ENCODE assay signal across 8 cellular contexts in genomic region chrX:16870861-16871584, GRCh38. TPM values are rescaled to one million over a fixed set of nuclear protein-coding genes. Genes with fewer than 3 reads are reported as not detected.
A peak's percentile ranks its signal among the peaks of the same experiment; 100 is the strongest.
DNase-seq lines count a peak whose midpoint lies in the region; ATAC-seq and TF ChIP-seq lines count a peak whose summit lies in the region.

No MANE protein-coding gene starts in this region.

- TF ChIP-seq POLR2A in IMR-90 (IDR thresholded peaks at IDR 0.05; ENCODE audit: low read depth, low read length) (no peak), esophagus muscularis mucosa (IDR thresholded peaks at IDR 0.05; ENCODE audit: low read depth) (no peak)

- in situ Hi-C loops in IMR-90 (cut with MboI; ENCODE audit: low sequenced_read_pairs), result no loop called here

- no TSS peak for BruUV-seq in IMR-90 (replicated peaks; lab: Mats Ljungman, UMichigan)

- H3K9ac ChIP-seq in IMR-90 (ENCODE audit: low read depth, low read length), result peak overlapping the region; percentile 82

- peak overlapping the region; percentile 70 for H2AK9ac ChIP-seq in IMR-90 (replicated peaks; ENCODE audit: low read depth, low read length, poor library complexity)

- TF ChIP-seq CTCF in 22Rv1 (IDR thresholded peaks at IDR 0.05), result no peak
- no peak for TF ChIP-seq CTCF in IMR-90 (conservative IDR thresholded peaks at IDR 0.05; ENCODE audit: low read depth, low read length)
- no peak for TF ChIP-seq CTCF in esophagus muscularis mucosa (IDR thresholded peaks at IDR 0.05)
- TF ChIP-seq CTCF in GM10266 (IDR thresholded peaks at IDR 0.05; ENCODE audit: control insufficient read depth, insufficient read depth, low read depth, missing control alignments), result no peak

- H3K9me3 Mint-ChIP-seq in natural killer cell treated with Interleukin-12 subunit alpha and Interleukin-12 subunit beta and Interleukin-15 and Interleukin-18, amount 100 ng/mL, for 72 hours, result no peaks in the 10 kb centered on the region

- H3K14ac ChIP-seq in IMR-90 (replicated peaks; ENCODE audit: low read depth, low read length), result peak overlapping the region; percentile 73; the same call in 1 of the 2 replicates

- H3K27ac Mint-ChIP-seq in natural killer cell treated with Interleukin-12 subunit alpha and Interleukin-12 subunit beta and Interleukin-15 and Interleukin-18, amount 100 ng/mL, for 72 hours, result peak overlapping the region; percentile 91 to 98

- peak overlapping the region; percentile 89 to 96 for H4K8ac ChIP-seq in IMR-90 (ENCODE audit: low read depth in 2 of 2, low read length in 2 of 2)

- peak overlapping the region; percentile 92 for H2AFZ ChIP-seq in IMR-90 (replicated peaks; ENCODE audit: low read length, poor library complexity)

- H3K27me3 Mint-ChIP-seq in natural killer cell treated with Interleukin-12 subunit alpha and Interleukin-12 subunit beta and Interleukin-15 and Interleukin-18, amount 100 ng/mL, for 72 hours, result peaks cover 0 to 14% of the 10 kb centered on the region in 2 donors

- ATAC-seq in GM18502 (IDR thresholded peaks at IDR 0.05; ENCODE audit: poor library complexity, unreplicated experiment), result peak; percentile 11
- peak; percentile 0; the same call in 1 of the 2 replicates for ATAC-seq in IMR-90 (ENCODE audit: low read depth)
- no peak for ATAC-seq in natural killer cell treated with Interleukin-12 subunit alpha and Interleukin-12 subunit beta and Interleukin-15 and Interleukin-18, amount 100 ng/mL, for 72 hours

- dilution Hi-C loops in IMR-90 (cut with HindIII; ENCODE audit: low sequenced_read_pairs, unreplicated experiment), result no loop called here

- H4K91ac ChIP-seq in IMR-90 (ENCODE audit: insufficient read depth, low read depth, low read length), result peak overlapping the region; percentile 60

- peak overlapping the region; percentile 85 for H3K4me3 Mint-ChIP-seq in natural killer cell treated with Interleukin-12 subunit alpha and Interleukin-12 subunit beta and Interleukin-15 and Interleukin-18, amount 100 ng/mL, for 72 hours

- peak overlapping the region; percentile 77 for H3K18ac ChIP-seq in IMR-90 (ENCODE audit: low read depth, low read length)

- H2BK5ac ChIP-seq in IMR-90 (ENCODE audit: low read depth, low read length, poor library complexity, severe bottlenecking), result peak overlapping the region; percentile 77

- TF ChIP-seq RAD21 in IMR-90 (IDR thresholded peaks at IDR 0.05; ENCODE audit: low read length), result no peak

- H3K4me1 Mint-ChIP-seq in natural killer cell treated with Interleukin-12 subunit alpha and Interleukin-12 subunit beta and Interleukin-15 and Interleukin-18, amount 100 ng/mL, for 72 hours (ENCODE audit: low read depth in 2 of 2), result peaks cover 17 to 25% of the 10 kb centered on the region in 2 donors

- no peak for DNase-seq in IMR-90
- peak; percentile 45 for DNase-seq in UCSD-AML1 (lab: John Stamatoyannopoulos, UW; ENCODE audit: unreplicated experiment)
- no peak for DNase-seq in esophagus muscularis mucosa (ENCODE audit: extremely low spot score)
- DNase-seq in natural killer cell treated with Interleukin-12 subunit alpha and Interleukin-12 subunit beta and Interleukin-15 and Interleukin-18, amount 100 ng/mL, for 72 hours (ENCODE audit: low spot score), result no peak
- no peak for DNase-seq in GM10266 (ENCODE audit: extremely low spot score)
- DNase-seq in HPDE6-E6E7 (ENCODE audit: extremely low spot score), result no peak

- H3K36me3 Mint-ChIP-seq in natural killer cell treated with Interleukin-12 subunit alpha and Interleukin-12 subunit beta and Interleukin-15 and Interleukin-18, amount 100 ng/mL, for 72 hours, result peaks cover 9% of the 10 kb centered on the region

- CTCF ChIA-PET in IMR-90 (lab: Yijun Ruan, JAX), result interaction anchor here (1.1 kb wide), 1 partner anchor 12 kb away, joined by 6 read pairs; no protein-coding TSS in a partner anchor

- no peak for TF ChIP-seq EP300 in esophagus muscularis mucosa (IDR thresholded peaks at IDR 0.05)

- H2BK120ac ChIP-seq in IMR-90 (ENCODE audit: low read depth, low read length), result peak overlapping the region; percentile 46; the same call in 1 of the 2 replicates

- peaks cover 9% of the 10 kb centered on the region for H3K27me3 ChIP-seq in IMR-90 (ENCODE audit: control insufficient read depth, insufficient read depth, low read length)
- no peaks in the 10 kb centered on the region for H3K27me3 ChIP-seq in esophagus muscularis mucosa

- peak overlapping the region; percentile 87; the same call in 1 of the 2 replicates for H3K56ac ChIP-seq in IMR-90 (ENCODE audit: extremely low read depth, insufficient read depth, low read length)

- no peaks in the 10 kb centered on the region; the same call in 1 of the 2 replicates for H3K9me1 ChIP-seq in IMR-90 (ENCODE audit: insufficient read depth, low read length)

- peak overlapping the region; percentile 87 for H3K4me2 ChIP-seq in IMR-90 (ENCODE audit: low read depth, low read length)

- peaks cover 3 to 18% of the 10 kb centered on the region in 2 experiments; a peak in 2 of 4 replicates for H3K79me1 ChIP-seq in IMR-90 (ENCODE audit: low read depth in 1 of 2, low read length in 2 of 2)

- H3K9me3 ChIP-seq in IMR-90 (ENCODE audit: control insufficient read depth, insufficient read depth, low read length) (no peaks in the 10 kb centered on the region), esophagus muscularis mucosa (no peaks in the 10 kb centered on the region)

- H3K4me3 ChIP-seq in IMR-90 (ENCODE audit: insufficient read depth, low read depth, low read length), result peak overlapping the region; percentile 50
- peak overlapping the region; percentile 64 to 77 (median 68) for H3K4me3 ChIP-seq in esophagus muscularis mucosa

- 29% methylated on average over 15 of the region's 35 CpGs; no CpG with 5 or more reads in 1 of the 2 experiments for WGBS in IMR-90 (ENCODE audit: extremely low coverage in 2 of 2, insufficient read length in 1 of 2), 2 experiments
- 30% methylated on average over 29 of the region's 35 CpGs for WGBS in esophagus muscularis mucosa

- H3K4ac ChIP-seq in IMR-90 (ENCODE audit: low read depth, low read length), result peak overlapping the region; percentile 74

- H2BK20ac ChIP-seq in IMR-90 (ENCODE audit: low read depth, low read length), result no peak overlapping the region

- peak overlapping the region; percentile 87 for H3K23ac ChIP-seq in IMR-90 (ENCODE audit: low read depth, low read length)

- no peak overlapping the region for H2BK15ac ChIP-seq in IMR-90 (ENCODE audit: low read depth, low read length)

- H3K36me3 ChIP-seq in IMR-90 (ENCODE audit: control insufficient read depth, insufficient read depth, low read length) (no peaks in the 10 kb centered on the region), esophagus muscularis mucosa (no peaks in the 10 kb centered on the region)

- intact Hi-C loops in IMR-90 (cut with micrococcal nuclease) (loop anchor here (1.0 kb wide), 2 partner anchors 34 to 175 kb away; no protein-coding TSS in a partner anchor), esophagus muscularis mucosa (cut with DNase I) (loop anchor here (10.0 kb wide), 2 partner anchors 156 to 1016 kb away; partner anchors contain the start of genes AP1S2, CTPS2 and SYAP1)

- H3K27ac ChIP-seq in 22Rv1 (peak overlapping the region; percentile 89), IMR-90 (ENCODE audit: insufficient read depth, low read length) (peak overlapping the region; percentile 92), esophagus muscularis mucosa (replicated peaks in 1 of 4) (peak overlapping the region; percentile 87 to 88 (median 88))

- H3K4me1 ChIP-seq in IMR-90 (ENCODE audit: control insufficient read depth, insufficient read depth, low read length) (peaks cover 8% of the 10 kb centered on the region), esophagus muscularis mucosa (peaks cover 11 to 54% (median 46%) of the 10 kb centered on the region in 4 donors)

- POLR2A ChIA-PET in IMR-90 (lab: Charles Lee; ENCODE audit: unreplicated experiment), result no interaction called here

- H4K5ac ChIP-seq in IMR-90 (ENCODE audit: low read depth, low read length), result peak overlapping the region; percentile 66

- no peak overlapping the region for H2AK5ac ChIP-seq in IMR-90 (ENCODE audit: low read depth, low read length)

- peaks cover 28% of the 10 kb centered on the region for H4K20me1 ChIP-seq in IMR-90 (ENCODE audit: insufficient read depth, low read length)

TF ChIP-seq in IMR-90, 13 proteins besides CTCF, POLR2A, EP300 and RAD21:
- TF ChIP-seq CEBPB (IDR thresholded peaks at IDR 0.05; ENCODE audit: low read depth, low read length), result no peak
- TF ChIP-seq CHD1 (IDR thresholded peaks at IDR 0.05; ENCODE audit: low read depth, low read length), result no peak
- no peak for TF ChIP-seq MXI1 (IDR thresholded peaks at IDR 0.05; ENCODE audit: borderline replicate concordance, low read depth, low read length)
- TF ChIP-seq BHLHE40 (IDR thresholded peaks at IDR 0.05; ENCODE audit: low read depth, low read length), result no peak
- TF ChIP-seq RFX5 (IDR thresholded peaks at IDR 0.05; ENCODE audit: low read depth, low read length), result no peak
- TF ChIP-seq MAFK (IDR thresholded peaks at IDR 0.05; ENCODE audit: low read depth, low read length), result no peak
- TF ChIP-seq FOS (IDR thresholded peaks at IDR 0.05; ENCODE audit: low read depth, low read length), result no peak
- TF ChIP-seq RCOR1 (IDR thresholded peaks at IDR 0.05; ENCODE audit: insufficient replicate concordance, low read length), result no peak
- TF ChIP-seq USF2 (IDR thresholded peaks at IDR 0.05; ENCODE audit: low read depth, low read length), result no peak
- no peak for TF ChIP-seq MAZ (IDR thresholded peaks at IDR 0.05; ENCODE audit: borderline replicate concordance, low read depth, low read length)

RNA-seq across cellular contexts. Expression of gene RBBP7, which starts 0.9 kb away (rescaled TPM):
- 132 and 147 TPM in 2 replicates for total RNA-seq in IMR-90 (2012; rRNA removed)
- polyA plus RNA-seq in IMR-90 (2012; rRNA removed), result 116 and 149 TPM in 2 replicates
- 44.7 and 152 TPM in 2 replicates for polyA plus RNA-seq in IMR-90 (2012; cell fraction: cytosol; rRNA removed)
- 23.9 and 112 TPM in 2 replicates for polyA plus RNA-seq in IMR-90 (2012; cell fraction: nucleus; rRNA removed; ENCODE audit: low replicate concordance)
- total RNA-seq in esophagus muscularis mucosa, result 100 to 1,000 TPM; 105 to 150 (median 125) TPM
- total RNA-seq in natural killer cell treated with Interleukin-12 subunit alpha and Interleukin-12 subunit beta and Interleukin-15 and Interleukin-18, amount 100 ng/mL, for 72 hours, result 100 to 1,000 TPM; 131 to 157 TPM

Comparison
In these comparisons a context has a peak if more than half of its experiments do, and no peak if none do; other contexts are left out.
1. ATAC-seq: peak in GM18502 (single experiment) and IMR-90 (single experiment); none in natural killer cell treated with Interleukin-12 subunit alpha and Interleukin-12 subunit beta and Interleukin-15 and Interleukin-18, amount 100 ng/mL, for 72 hours (0 of 2).
2. Peak in every context shown above with its lines, with median percentiles within 50 percentile points of each other: H3K27ac ChIP-seq.